ENCODE assay signal across 8 cellular contexts in the genomic region with DNA sequence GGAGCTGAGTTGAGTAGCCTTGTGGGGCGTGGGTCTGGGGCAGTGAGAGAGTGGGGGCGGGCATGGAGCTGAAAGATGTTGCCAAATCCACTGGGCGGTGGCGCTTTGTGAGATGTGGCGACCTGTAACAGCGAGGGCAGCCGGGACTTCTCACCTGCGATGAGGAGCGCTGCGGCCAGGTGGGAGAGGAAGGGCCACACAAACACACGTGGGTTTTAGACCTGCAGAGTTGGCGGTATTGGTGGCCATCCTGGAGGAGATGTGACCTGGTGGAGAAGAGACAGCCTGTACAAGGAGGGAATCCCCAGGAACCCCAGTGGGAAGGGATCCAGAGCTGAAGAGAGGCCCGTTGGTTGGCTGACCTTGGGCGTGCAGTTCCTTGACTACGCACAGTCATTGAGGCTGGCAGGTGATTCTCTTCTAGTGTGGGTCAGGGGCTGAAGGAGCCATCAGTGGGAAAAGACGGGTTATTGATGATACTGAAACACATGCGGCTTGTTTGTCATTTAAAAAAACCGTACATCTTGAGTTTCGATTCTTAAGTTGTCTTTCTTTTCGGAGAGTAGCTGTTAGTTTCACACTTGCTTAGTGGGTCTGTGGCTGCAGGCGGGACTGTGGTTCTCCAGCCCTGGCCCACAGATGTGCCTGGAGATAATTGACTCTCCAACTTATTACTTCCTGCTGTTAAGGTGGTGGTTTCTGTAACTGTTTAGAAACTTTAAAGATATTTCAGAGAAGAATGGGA. TPM values are rescaled to one million over a fixed set of nuclear protein-coding genes. Genes with fewer than 3 reads are reported as not detected.
A peak's percentile ranks its signal among the peaks of the same experiment; 100 is the strongest.
DNase-seq lines count a peak whose midpoint lies in the region; ATAC-seq and TF ChIP-seq lines count a peak whose summit lies in the region.

No MANE protein-coding gene starts in this region.

- no peak overlapping the region for H3K27ac Mint-ChIP-seq in osteocyte (ENCODE audit: unreplicated experiment)

- H3K36me3 ChIP-seq in Peyer's patch (no peaks in the 10 kb centered on the region), adrenal gland (replicated peaks in 1 of 2) (no peaks in the 10 kb centered on the region)

- ATAC-seq in HG02840 (IDR thresholded peaks at IDR 0.05; ENCODE audit: low FRiP score, unreplicated experiment): peak; percentile 36

- TF ChIP-seq CTCF in Peyer's patch (IDR thresholded peaks at IDR 0.05) (no peak), adrenal gland (IDR thresholded peaks at IDR 0.05) (no peak), osteocyte (IDR thresholded peaks at IDR 0.05) (no peak)

- no peaks in the 10 kb centered on the region for H3K27me3 Mint-ChIP-seq in osteocyte (ENCODE audit: unreplicated experiment)

- H3K4me1 ChIP-seq in Peyer's patch: peaks cover 0 to 27% (median 12%) of the 10 kb centered on the region in 4 donors
- peaks cover 39 to 65% of the 10 kb centered on the region in 2 donors for H3K4me1 ChIP-seq in adrenal gland (replicated peaks in 1 of 2)

- peaks cover 39% of the 10 kb centered on the region for H3K4me1 Mint-ChIP-seq in osteocyte (ENCODE audit: unreplicated experiment)

- intact Hi-C loops in adrenal gland (cut with DNase I): no loop called here

- DNase-seq in Peyer's patch (peak in 2 of 3 donors; percentile 67 to 83), adrenal gland (peak; percentile 45 to 84 (median 72)), NCI-H510A (lab: John Stamatoyannopoulos, UW) (no peak), osteocyte (ENCODE audit: extremely low spot score, unreplicated experiment) (no peak), amniotic stem cell (lab: John Stamatoyannopoulos, UW) (no peak)
- peak; percentile 80 for DNase-seq in stimulated activated CD8-positive, alpha-beta memory T cell treated with anti-CD3 and anti-CD28 coated beads, Interleukin-4, amount 100 ng/mL, for 48 hours

- no peak overlapping the region for H3K4me3 Mint-ChIP-seq in osteocyte (ENCODE audit: unreplicated experiment)

- H3K27ac ChIP-seq in Peyer's patch: peak overlapping the region; percentile 58 to 86 (median 74)
- H3K27ac ChIP-seq in adrenal gland: peak overlapping the region in 1 of 5 donors; percentile 3

- H3K4me3 ChIP-seq in Peyer's patch: peak overlapping the region; percentile 16 to 75 (median 22)
- no peak overlapping the region for H3K4me3 ChIP-seq in adrenal gland

- no peaks in the 10 kb centered on the region for H3K9me3 Mint-ChIP-seq in osteocyte (ENCODE audit: unreplicated experiment)

- H3K27me3 ChIP-seq in Peyer's patch (no peaks in the 10 kb centered on the region), adrenal gland (no peaks in the 10 kb centered on the region)

- H3K9me3 ChIP-seq in Peyer's patch (no peaks in the 10 kb centered on the region), adrenal gland (replicated peaks in 1 of 3) (no peaks in the 10 kb centered on the region)

- H3K36me3 Mint-ChIP-seq in osteocyte (ENCODE audit: unreplicated experiment): peaks cover 7% of the 10 kb centered on the region

- 58 to 78% (median 73%) methylated on average over 21 of the region's 21 CpGs for WGBS in adrenal gland, 4 donors

- TF ChIP-seq POLR2A in GM18526 (IDR thresholded peaks at IDR 0.05; ENCODE audit: extremely low read depth, insufficient read length) (peak; percentile 45), Peyer's patch (IDR thresholded peaks at IDR 0.05) (no peak), adrenal gland (IDR thresholded peaks at IDR 0.05) (no peak)

RNA-seq across cellular contexts. Expression of a gene that starts 2.4 kb away (rescaled TPM):
- total RNA-seq in Peyer's patch (10 to 100 TPM in 3 of 4 donors, 1 to 10 TPM in 1; 6.0 to 17.3 (median 13.1) TPM), adrenal gland (10 to 100 TPM; 10.1 to 31.2 (median 21.4) TPM), osteocyte (28.0 and 30.2 TPM in 2 replicates)
- 10 to 100 TPM in 2 of 3 donors, 1 to 10 TPM in 1; 2.5 to 22.3 (median 17.5) TPM for polyA plus RNA-seq in adrenal gland

RNA-seq across cellular contexts. Expression of a gene that starts 51.1 kb away (rescaled TPM):
- total RNA-seq in Peyer's patch: 100 to 1,000 TPM in 2 of 4 donors, 10 to 100 TPM in 2; 75.3 to 156 (median 97.4) TPM
- total RNA-seq in adrenal gland: 100 to 1,000 TPM in 6 of 8 donors, 10 to 100 TPM in 2; 81.4 to 149 (median 110) TPM
- 100 to 1,000 TPM; 107 to 183 (median 107) TPM for polyA plus RNA-seq in adrenal gland
- total RNA-seq in osteocyte: 132 and 133 TPM in 2 replicates

Comparison
In these comparisons a context has a peak if more than half of its experiments do, and no peak if none do; other contexts are left out.
1. DNase-seq: peak in Peyer's patch (2 of 3), adrenal gland (7 of 7) and stimulated activated CD8-positive, alpha-beta memory T cell treated with anti-CD3 and anti-CD28 coated beads, Interleukin-4, amount 100 ng/mL, for 48 hours (single experiment); none in NCI-H510A (single experiment), osteocyte (single experiment) and amniotic stem cell (single experiment).
2. H3K4me3 ChIP-seq: peak in Peyer's patch (4 of 4); none in adrenal gland (0 of 4).